ENCODE assay signal across 1 cellular context in genomic region chr17:74916851-74917199, GRCh38.
TF ChIP-seq lines count a peak whose summit lies in the region.

No MANE protein-coding gene starts in this region.

TF ChIP-seq in HepG2, 621 proteins besides CTCF, POLR2A, EP300 and RAD21:
- 0 out of 2 replicates have a peak, but pooled peaks have one; percentile 68 for TF ChIP-seq NBN (conservative IDR thresholded peaks at IDR 0.05)
- TF ChIP-seq MED1 (CRISPR knock-in tag; IDR thresholded peaks at IDR 0.05), result no peak
- TF ChIP-seq, protein P1, sequence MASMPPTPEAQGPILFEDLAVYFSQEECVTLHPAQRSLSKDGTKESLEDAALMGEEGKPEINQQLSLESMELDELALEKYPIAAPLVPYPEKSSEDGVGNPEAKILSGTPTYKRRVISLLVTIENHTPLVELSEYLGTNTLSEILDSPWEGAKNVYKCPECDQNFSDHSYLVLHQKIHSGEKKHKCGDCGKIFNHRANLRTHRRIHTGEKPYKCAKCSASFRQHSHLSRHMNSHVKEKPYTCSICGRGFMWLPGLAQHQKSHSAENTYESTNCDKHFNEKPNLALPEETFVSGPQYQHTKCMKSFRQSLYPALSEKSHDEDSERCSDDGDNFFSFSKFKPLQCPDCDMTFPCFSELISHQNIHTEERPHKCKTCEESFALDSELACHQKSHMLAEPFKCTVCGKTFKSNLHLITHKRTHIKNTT (CRISPR knock-in tag; IDR thresholded peaks at IDR 0.05), result no peak
- TF ChIP-seq TBP (CRISPR knock-in tag; IDR thresholded peaks at IDR 0.05), result no peak
- no peak for TF ChIP-seq TOPORS (CRISPR knock-in tag; IDR thresholded peaks at IDR 0.05)
- TF ChIP-seq ZNF207 (IDR thresholded peaks at IDR 0.05; ENCODE audit: borderline replicate concordance), result 0 out of 2 replicates have a peak, but pooled peaks have one; percentile 39
- 0 out of 2 replicates have a peak, but pooled peaks have one; percentile 10 for TF ChIP-seq SKIL (CRISPR knock-in tag; IDR thresholded peaks at IDR 0.05; ENCODE audit: borderline replicate concordance)
- TF ChIP-seq MNT (IDR thresholded peaks at IDR 0.05), result peak; percentile 84
- no peak for TF ChIP-seq ZXDC (CRISPR knock-in tag; IDR thresholded peaks at IDR 0.05)
- TF ChIP-seq TCF7 (IDR thresholded peaks at IDR 0.05; ENCODE audit: low read depth), result no peak
TF ChIP-seq in HepG2: peak in this region for 4.
